8 cellular contexts compared by ENCODE assay signal in the genomic region with DNA sequence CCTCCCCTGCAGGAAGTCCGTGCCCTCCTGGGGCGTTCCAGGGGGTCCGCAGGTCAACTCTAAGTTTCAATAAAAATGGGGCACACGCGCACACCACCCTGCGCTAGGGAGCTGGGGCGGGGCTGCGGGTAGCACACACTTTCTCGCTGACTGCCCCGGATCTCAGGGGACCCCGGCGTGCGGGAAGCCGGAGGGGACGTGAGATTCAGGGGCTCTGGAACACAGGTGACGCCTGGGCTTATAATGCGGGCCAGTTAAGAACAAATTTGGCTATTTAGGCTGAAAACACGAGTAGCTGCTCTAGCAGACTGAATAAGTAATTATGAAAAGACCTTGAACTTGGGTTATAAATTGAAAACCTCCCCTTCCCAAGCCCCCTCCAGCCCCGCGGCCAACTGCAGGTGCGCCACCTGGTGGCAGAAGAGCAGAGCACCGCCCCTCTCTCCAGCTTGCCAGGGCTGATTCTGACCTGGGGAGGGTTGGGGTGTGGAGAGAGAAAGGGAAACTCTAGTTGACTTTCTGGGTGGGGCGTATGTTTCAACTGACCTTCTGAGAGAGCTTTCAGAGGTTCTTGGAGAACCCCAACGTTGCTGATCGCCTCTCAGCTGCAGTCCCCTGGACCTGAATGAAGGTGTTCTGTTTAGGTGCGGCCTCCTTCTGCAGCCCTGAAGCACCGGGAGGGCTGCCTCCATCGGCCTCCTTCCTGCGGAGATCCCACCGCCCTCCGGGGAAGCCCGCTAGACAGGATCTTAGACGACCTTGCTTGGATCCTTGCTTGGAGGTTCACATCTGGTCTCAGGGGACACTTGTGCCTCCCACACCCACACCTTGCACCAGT.
DNase-seq lines count a peak whose midpoint lies in the region; TF ChIP-seq lines count a peak whose summit lies in the region.

No MANE protein-coding gene starts in this region.

- no peak overlapping the region for H2BK120ac ChIP-seq in trophoblast cell (ENCODE audit: insufficient read depth, low read length, poor library complexity)

- TF ChIP-seq CTCF in fibroblast of mammary gland (conservative IDR thresholded peaks at IDR 0.05; ENCODE audit: control insufficient read depth, insufficient read depth, low read depth, low read length) = peak; percentile 73

- H2BK5ac ChIP-seq in trophoblast cell (ENCODE audit: low read depth, low read length, poor library complexity) = no peak overlapping the region

- no peaks in the 10 kb centered on the region for H3K27me3 ChIP-seq in trophoblast cell (ENCODE audit: insufficient read depth, low read length)

- peak overlapping the region; percentile 12 for H3K4me2 ChIP-seq in trophoblast cell (ENCODE audit: low read length)

- no peak overlapping the region for H4K12ac ChIP-seq in trophoblast cell (ENCODE audit: low read depth, low read length)

- H2BK12ac ChIP-seq in trophoblast cell (ENCODE audit: low read length) = no peak overlapping the region

- H3K9me3 ChIP-seq in trophoblast cell (ENCODE audit: insufficient read depth, low read depth, low read length) = peaks cover under 1% of the 10 kb centered on the region

- no peak overlapping the region for H3K9ac ChIP-seq in trophoblast cell (ENCODE audit: low read length)

- no peak overlapping the region for H3K14ac ChIP-seq in trophoblast cell (ENCODE audit: low read length)

- peaks cover 0 to 2% of the 10 kb centered on the region in 2 experiments for H3K36me3 ChIP-seq in trophoblast cell (ENCODE audit: control insufficient read depth in 1 of 2, insufficient read depth in 2 of 2, low read length in 2 of 2)

- no peak overlapping the region for H3K4ac ChIP-seq in trophoblast cell (ENCODE audit: low read depth, low read length)

- no peak overlapping the region for H3K27ac ChIP-seq in trophoblast cell (ENCODE audit: low read depth, low read length)

- no peak overlapping the region for H3K4me3 ChIP-seq in fibroblast of mammary gland (ENCODE audit: control insufficient read depth, low read depth, low read length)
- H3K4me3 ChIP-seq in trophoblast cell (ENCODE audit: low read depth, low read length) = no peak overlapping the region

- POLR2A ChIA-PET in HEK293T (lab: Yijun Ruan, JAX) = no interaction called here

- peaks cover 8 to 12% of the 10 kb centered on the region in 2 experiments for H3K4me1 ChIP-seq in trophoblast cell (ENCODE audit: control insufficient read depth in 1 of 2, insufficient read depth in 2 of 2, low read length in 2 of 2)

- CTCF ChIA-PET in HEK293T (lab: Yijun Ruan, JAX) = interaction anchor here (0.6 to 1.6 kb wide), 10 partner anchors 8 to 424 kb away, joined by 3 to 8 read pairs (median 4); no protein-coding TSS in a partner anchor

- DNase-seq in GM03348 (ENCODE audit: low spot score) (peak; percentile 79), HEK293T (ENCODE audit: extremely low spot score) (peak; percentile 79), NCI-H2171 treated with DMSO at 0.1 percent for 48 hours (lab: John Stamatoyannopoulos, UW) (peak; percentile 70), activated T-cell treated with anti-CD3 and anti-CD28 coated beads for 1 hour (ENCODE audit: low read depth) (peak; percentile 58), fibroblast of mammary gland (ENCODE audit: low read depth) (no peak), trophoblast cell (peak in 1 of 2 donors; percentile 55), cerebellar nuclear complex (lab: John Stamatoyannopoulos, UW) (no peak), T1000 (lab: John Stamatoyannopoulos, UW) (no peak)

- no peaks in the 10 kb centered on the region for H3K79me1 ChIP-seq in trophoblast cell (ENCODE audit: low read length)

- no peak overlapping the region for H2AK5ac ChIP-seq in trophoblast cell (ENCODE audit: low read length)

- no peak overlapping the region for H4K8ac ChIP-seq in trophoblast cell (ENCODE audit: low read depth, low read length)

- H2AFZ ChIP-seq in trophoblast cell (ENCODE audit: insufficient read depth, low read length, poor library complexity) = no peak overlapping the region

- no peaks in the 10 kb centered on the region for H3K79me2 ChIP-seq in trophoblast cell (ENCODE audit: control insufficient read depth, insufficient read depth, low read length, poor library complexity)

- no peak overlapping the region for H3K23ac ChIP-seq in trophoblast cell (ENCODE audit: low read length)

- H4K91ac ChIP-seq in trophoblast cell (ENCODE audit: low read depth, low read length) = no peak overlapping the region

- WGBS in trophoblast cell (ENCODE audit: extremely low coverage, insufficient coverage, insufficient read length) = no CpG with 5 or more reads among the region's 33 CpGs

- no peak overlapping the region for H3K18ac ChIP-seq in trophoblast cell (ENCODE audit: low read length)

TF ChIP-seq in HEK293T, 16 proteins besides CTCF, POLR2A, EP300 and RAD21:
- TF ChIP-seq PKNOX1 (IDR thresholded peaks at IDR 0.05) (no peak), ZNF384 (IDR thresholded peaks at IDR 0.05) (no peak), ELF4 (IDR thresholded peaks at IDR 0.05) (no peak), FOXK2 (IDR thresholded peaks at IDR 0.05) (no peak), HDGF (IDR thresholded peaks at IDR 0.05; ENCODE audit: borderline replicate concordance) (no peak), CTBP1 (IDR thresholded peaks at IDR 0.05; ENCODE audit: borderline replicate concordance) (no peak), FOXM1 (IDR thresholded peaks at IDR 0.05; ENCODE audit: borderline replicate concordance) (no peak), BHLHE40 (IDR thresholded peaks at IDR 0.05; ENCODE audit: borderline replicate concordance) (no peak), NFRKB (IDR thresholded peaks at IDR 0.05) (no peak), SUZ12 (IDR thresholded peaks at IDR 0.05) (no peak), FOXA1 (IDR thresholded peaks at IDR 0.05) (no peak), LEF1 (IDR thresholded peaks at IDR 0.05; ENCODE audit: borderline replicate concordance) (no peak), SP1 (IDR thresholded peaks at IDR 0.05) (no peak), L3MBTL2 (conservative IDR thresholded peaks at IDR 0.05) (no peak), TARDBP (IDR thresholded peaks at IDR 0.05) (no peak), ARNT (IDR thresholded peaks at IDR 0.05) (no peak)

Comparison
In these comparisons a context has a peak if more than half of its experiments do, and no peak if none do; other contexts are left out.
1. DNase-seq: peak in GM03348 (single experiment), HEK293T (single experiment), NCI-H2171 treated with DMSO at 0.1 percent for 48 hours (single experiment) and activated T-cell treated with anti-CD3 and anti-CD28 coated beads for 1 hour (single experiment); none in fibroblast of mammary gland (single experiment), cerebellar nuclear complex (0 of 2) and T1000 (single experiment).